Comparison of ENCODE assay signal across 22 cellular contexts in genomic region chr12:47931187-47931586, GRCh38. TPM values are rescaled to one million over a fixed set of nuclear protein-coding genes. Genes with fewer than 3 reads are reported as not detected.
DNase-seq lines count a peak whose midpoint lies in the region; ATAC-seq and TF ChIP-seq lines count a peak whose summit lies in the region.
"Had no signal": no experiment of that assay in that cellular context is flagged by ENCODE, and none has a peak within 500 bp of the region (broad histone marks: within the 10 kb centered on the region; RNA-seq: fewer than 3 reads in every experiment).

No MANE protein-coding gene starts in this region.

- ATAC-seq in activated CD8-positive, alpha-beta memory T cell treated with anti-CD3 and anti-CD28 coated beads, Interleukin-2, amount 10 ng/mL, durations not matched to agents 7 days and 5 days: no peak
- ATAC-seq: A549; CD8-positive, alpha-beta T cell; GM12878 had no signal

- no peak overlapping the region for H3K4me3 ChIP-seq in coronary artery
- H3K4me3 ChIP-seq: A549; BLaER1 treated with 17β-estradiol and CSF1 and Interleukin-3, amounts not matched to agents 10 nM and 100 nM; GM12878 had no signal

- H3K27ac ChIP-seq in coronary artery: no peak overlapping the region
- H3K27ac ChIP-seq: 22Rv1; A549; BLaER1 treated with 17β-estradiol and CSF1 and Interleukin-3, amounts not matched to agents 10 nM and 100 nM; C4-2B had no signal

- H3K27me3 Mint-ChIP-seq in activated CD8-positive, alpha-beta memory T cell treated with anti-CD3 and anti-CD28 coated beads, Interleukin-2, amount 10 ng/mL, durations not matched to agents 7 days and 5 days: peaks cover 24% of the 10 kb centered on the region
- peaks cover 37% of the 10 kb centered on the region for H3K27me3 Mint-ChIP-seq in activated naive CD4-positive, alpha-beta T cell treated with anti-CD3 and anti-CD28 coated beads, Interleukin-2, amount 10 ng/mL, durations not matched to agents 7 days and 5 days

- peak; percentile 11 for DNase-seq in activated CD8-positive, alpha-beta memory T cell treated with anti-CD3 and anti-CD28 coated beads, Interleukin-2, amount 10 ng/mL, durations not matched to agents 7 days and 5 days
- no peak for DNase-seq in activated CD8-positive, alpha-beta memory T cell treated with anti-CD3 and anti-CD28 coated beads for 24 hours
- DNase-seq in coronary artery (ENCODE audit: low spot score): peak; percentile 26
- peak; percentile 49 for DNase-seq in islet precursor cell
- DNase-seq in SHP77 treated with DMSO at 0.1 percent for 48 hours (lab: John Stamatoyannopoulos, UW): no peak
- DNase-seq in activated naive CD4-positive, alpha-beta T cell treated with anti-CD3 and anti-CD28 coated beads, Interleukin-2, amount 10 ng/mL, durations not matched to agents 7 days and 5 days: no peak
- DNase-seq: AML-193; CD4-positive, alpha-beta T cell; CD8-positive, alpha-beta T cell; DMS 273 treated with DMSO at 0.1 percent for 48 hours; DMS153; DMS53; DMS79; DND-41; EL; GDM1 had no signal

- no peaks in the 10 kb centered on the region for H3K4me1 Mint-ChIP-seq in activated CD8-positive, alpha-beta memory T cell treated with anti-CD3 and anti-CD28 coated beads, Interleukin-2, amount 10 ng/mL, durations not matched to agents 7 days and 5 days
- H3K4me1 Mint-ChIP-seq in activated naive CD4-positive, alpha-beta T cell treated with anti-CD3 and anti-CD28 coated beads, Interleukin-2, amount 10 ng/mL, durations not matched to agents 7 days and 5 days: no peaks in the 10 kb centered on the region
- H3K4me1 Mint-ChIP-seq: B cell had no signal

- H3K36me3 Mint-ChIP-seq in activated CD8-positive, alpha-beta memory T cell treated with anti-CD3 and anti-CD28 coated beads, Interleukin-2, amount 10 ng/mL, durations not matched to agents 7 days and 5 days: no peaks in the 10 kb centered on the region
- H3K36me3 Mint-ChIP-seq in activated naive CD4-positive, alpha-beta T cell treated with anti-CD3 and anti-CD28 coated beads, Interleukin-2, amount 10 ng/mL, durations not matched to agents 7 days and 5 days: no peaks in the 10 kb centered on the region
- H3K36me3 Mint-ChIP-seq: CD8-positive, alpha-beta T cell had no signal

- H3K27ac Mint-ChIP-seq in activated CD8-positive, alpha-beta memory T cell treated with anti-CD3 and anti-CD28 coated beads, Interleukin-2, amount 10 ng/mL, durations not matched to agents 7 days and 5 days: no peak overlapping the region
- no peak overlapping the region for H3K27ac Mint-ChIP-seq in activated naive CD4-positive, alpha-beta T cell treated with anti-CD3 and anti-CD28 coated beads, Interleukin-2, amount 10 ng/mL, durations not matched to agents 7 days and 5 days
- H3K27ac Mint-ChIP-seq: B cell; CD4-positive, alpha-beta T cell had no signal

- H3K9me3 Mint-ChIP-seq in activated CD8-positive, alpha-beta memory T cell treated with anti-CD3 and anti-CD28 coated beads, Interleukin-2, amount 10 ng/mL, durations not matched to agents 7 days and 5 days (ENCODE audit: low read depth): no peaks in the 10 kb centered on the region
- no peaks in the 10 kb centered on the region for H3K9me3 Mint-ChIP-seq in activated naive CD4-positive, alpha-beta T cell treated with anti-CD3 and anti-CD28 coated beads, Interleukin-2, amount 10 ng/mL, durations not matched to agents 7 days and 5 days
- H3K9me3 Mint-ChIP-seq: CD4-positive, alpha-beta T cell; CD8-positive, alpha-beta T cell had no signal

- no peak for TF ChIP-seq CTCF in coronary artery (IDR thresholded peaks at IDR 0.05)

- CTCF ChIA-PET in activated CD8-positive, alpha-beta memory T cell treated with anti-CD3 and anti-CD28 coated beads, Interleukin-2, amount 10 ng/mL, durations not matched to agents 7 days and 5 days (lab: Charles Lee): no interaction called here
- CTCF ChIA-PET in activated naive CD4-positive, alpha-beta T cell treated with anti-CD3 and anti-CD28 coated beads, Interleukin-2, amount 10 ng/mL, durations not matched to agents 7 days and 5 days (lab: Charles Lee): interaction anchor here (1.4 kb wide), 1 partner anchor 32 kb away, joined by 4 read pairs; the partner anchor contains the start of gene TMEM106C

- no peak overlapping the region for H3K4me3 Mint-ChIP-seq in activated CD8-positive, alpha-beta memory T cell treated with anti-CD3 and anti-CD28 coated beads, Interleukin-2, amount 10 ng/mL, durations not matched to agents 7 days and 5 days
- H3K4me3 Mint-ChIP-seq in activated naive CD4-positive, alpha-beta T cell treated with anti-CD3 and anti-CD28 coated beads, Interleukin-2, amount 10 ng/mL, durations not matched to agents 7 days and 5 days: no peak overlapping the region
- H3K4me3 Mint-ChIP-seq: B cell; CD4-positive, alpha-beta T cell; CD8-positive, alpha-beta T cell had no signal

RNA-seq across cellular contexts. Expression of gene VDR, which starts 26.4 kb away (rescaled TPM):
- total RNA-seq in activated CD8-positive, alpha-beta memory T cell treated with anti-CD3 and anti-CD28 coated beads, Interleukin-2, amount 10 ng/mL, durations not matched to agents 7 days and 5 days: 10 to 100 TPM; 34.9 to 69.8 TPM

RNA-seq across cellular contexts. Expression of gene TMEM106C, which starts 32.2 kb away (rescaled TPM):
- 100 to 1,000 TPM; 162 to 174 TPM for total RNA-seq in activated CD8-positive, alpha-beta memory T cell treated with anti-CD3 and anti-CD28 coated beads, Interleukin-2, amount 10 ng/mL, durations not matched to agents 7 days and 5 days

Comparison
In these comparisons a context has a peak if more than half of its experiments do, and no peak if none do; other contexts are left out.
1. DNase-seq: peak in activated CD8-positive, alpha-beta memory T cell treated with anti-CD3 and anti-CD28 coated beads, Interleukin-2, amount 10 ng/mL, durations not matched to agents 7 days and 5 days (single experiment), coronary artery (single experiment) and islet precursor cell (single experiment); none in activated CD8-positive, alpha-beta memory T cell treated with anti-CD3 and anti-CD28 coated beads for 24 hours (single experiment), SHP77 treated with DMSO at 0.1 percent for 48 hours (single experiment) and activated naive CD4-positive, alpha-beta T cell treated with anti-CD3 and anti-CD28 coated beads, Interleukin-2, amount 10 ng/mL, durations not matched to agents 7 days and 5 days (single experiment).